Comparison of ENCODE assay signal across 18 cellular contexts in genomic region chr3:50562866-50563265, GRCh38. TPM values are rescaled to one million over a fixed set of nuclear protein-coding genes. Genes with fewer than 3 reads are reported as not detected.
DNase-seq lines count a peak whose midpoint lies in the region; TF ChIP-seq lines count a peak whose summit lies in the region.
"Had no signal": no experiment of that assay in that cellular context is flagged by ENCODE, and none has a peak within 500 bp of the region (broad histone marks: within the 10 kb centered on the region; RNA-seq: fewer than 3 reads in every experiment).

No MANE protein-coding gene starts in this region.

- H3K9ac ChIP-seq in endodermal cell (ENCODE audit: extremely low read depth, low read length, poor library complexity, severe bottlenecking): no peak overlapping the region

- H3K4me3 Mint-ChIP-seq in endodermal cell: no peak overlapping the region
- H3K4me3 Mint-ChIP-seq: naive thymus-derived CD4-positive, alpha-beta T cell; stimulated activated naive B cell treated with anti-CD40 and anti-IgM and Interleukin-4, amounts not matched to agents 10 μg/mL and 1 μg/mL and 100 μg/mL, for 72 hours had no signal

- no peaks in the 10 kb centered on the region for H3K9me3 Mint-ChIP-seq in endodermal cell
- H3K9me3 Mint-ChIP-seq: activated T-helper 2 cell treated with anti-CD3 and anti-CD28 coated beads, Interferon-gamma antibody, Interleukin-2, Interleukin-4, amounts not matched to agents 10 μg/mL and 5 μg/mL and 100 μg/mL, durations not matched to agents 14 hours and 24 hours and 36 hours; naive thymus-derived CD4-positive, alpha-beta T cell; stimulated activated naive B cell treated with anti-CD40 and anti-IgM and Interleukin-4, amounts not matched to agents 10 μg/mL and 1 μg/mL and 100 μg/mL, for 72 hours had no signal

- DNase-seq in GM04503 (ENCODE audit: low read depth) (peak; percentile 57), MV-4-11 (lab: John Stamatoyannopoulos, UW) (peak; percentile 34), cardiac fibroblast (ENCODE audit: low read depth in 2 of 2) (peak; percentile 17 to 54), myocyte (ENCODE audit: low read depth) (peak; percentile 31), NOMO-1 (lab: John Stamatoyannopoulos, UW; ENCODE audit: unreplicated experiment in 2 of 2) (no peak), SHP77 treated with DMSO at 0.1 percent for 48 hours (lab: John Stamatoyannopoulos, UW) (no peak), endodermal cell (no peak), ACHN (no peak)
- DNase-seq: body of pancreas; KG1; lower lobe of right lung; naive thymus-derived CD4-positive, alpha-beta T cell; OCI-M1; spleen; stimulated activated naive B cell treated with anti-CD40 and anti-IgM and Interleukin-4, amounts not matched to agents 10 μg/mL and 1 μg/mL and 100 μg/mL, for 72 hours; trophoblast cell had no signal

- H3K36me3 ChIP-seq in endodermal cell (ENCODE audit: control insufficient read depth, insufficient read depth, low read length): no peaks in the 10 kb centered on the region
- H3K36me3 ChIP-seq: lower lobe of right lung, spleen had no signal

- TF ChIP-seq CTCF in cardiac fibroblast (IDR thresholded peaks at IDR 0.05; ENCODE audit: low read depth, low read length): no peak
- TF ChIP-seq CTCF in endodermal cell (conservative IDR thresholded peaks at IDR 0.05): no peak

- peaks cover 10% of the 10 kb centered on the region for H3K27me3 ChIP-seq in endodermal cell (ENCODE audit: control insufficient read depth, insufficient read depth, low read length, poor library complexity, severe bottlenecking)
- H3K27me3 ChIP-seq: body of pancreas, spleen had no signal

- H3K4me1 ChIP-seq in endodermal cell (ENCODE audit: control insufficient read depth, insufficient read depth, low read length): peaks cover 5% of the 10 kb centered on the region

- H3K27ac Mint-ChIP-seq in endodermal cell: no peak overlapping the region
- H3K27ac Mint-ChIP-seq: activated T-helper 2 cell treated with anti-CD3 and anti-CD28 coated beads, Interferon-gamma antibody, Interleukin-2, Interleukin-4, amounts not matched to agents 10 μg/mL and 5 μg/mL and 100 μg/mL, durations not matched to agents 14 hours and 24 hours and 36 hours had no signal

- WGBS in endodermal cell (ENCODE audit: insufficient coverage in 1 of 2, insufficient read length in 1 of 2), 2 experiments: 63 to 83% methylated on average over 1 to 2 of the region's 2 CpGs

- H3K27me3 Mint-ChIP-seq in endodermal cell (ENCODE audit: insufficient read depth): peaks cover 12% of the 10 kb centered on the region
- H3K27me3 Mint-ChIP-seq: naive thymus-derived CD4-positive, alpha-beta T cell; stimulated activated naive B cell treated with anti-CD40 and anti-IgM and Interleukin-4, amounts not matched to agents 10 μg/mL and 1 μg/mL and 100 μg/mL, for 72 hours had no signal

- H3K9me3 ChIP-seq in endodermal cell (ENCODE audit: control insufficient read depth, low read length): no peaks in the 10 kb centered on the region
- H3K9me3 ChIP-seq: body of pancreas, lower lobe of right lung, spleen had no signal

- in situ Hi-C loops in ACHN (cut with HindIII; ENCODE audit: low pct_ligation_motif_present, low pct_unique_long_range_greater_than_20kb, low sequenced_read_pairs): no loop called here

- H3K27ac ChIP-seq in endodermal cell (ENCODE audit: low read depth, low read length): no peak overlapping the region
- H3K27ac ChIP-seq: body of pancreas, lower lobe of right lung, spleen, VCaP had no signal

- H3K4me1 Mint-ChIP-seq in endodermal cell: peaks cover 2% of the 10 kb centered on the region

- H3K4me3 ChIP-seq in cardiac fibroblast (replicated peaks in 1 of 2; ENCODE audit: low read depth in 2 of 2, low read length in 2 of 2): no peak overlapping the region
- H3K4me3 ChIP-seq in endodermal cell (ENCODE audit: low read length): no peak overlapping the region
- H3K4me3 ChIP-seq: body of pancreas, lower lobe of right lung, spleen had no signal

- no peaks in the 10 kb centered on the region for H3K36me3 Mint-ChIP-seq in endodermal cell (ENCODE audit: low read depth)

RNA-seq across cellular contexts. Expression of gene C3orf18, which starts 4.7 kb away (rescaled TPM):
- total RNA-seq in myocyte (14.0 and 18.6 TPM in 2 replicates), endodermal cell (10 to 100 TPM; 14.4 to 16.9 TPM)
- polyA plus RNA-seq in myocyte (2012): 19.0 TPM
- polyA plus RNA-seq in endodermal cell (2013, experiment 1 of 2): 15.6 TPM
- polyA plus RNA-seq in endodermal cell (2013, experiment 2 of 2): 15.4 TPM

RNA-seq across cellular contexts. Expression of gene HEMK1, which starts 6.5 kb away (rescaled TPM):
- total RNA-seq in myocyte (6.2 and 9.7 TPM in 2 replicates), endodermal cell (10 to 100 TPM; 24.1 to 25.8 TPM)
- 14.3 TPM for polyA plus RNA-seq in myocyte (2012)
- 21.2 TPM for polyA plus RNA-seq in endodermal cell (2013, experiment 1 of 2)
- 19.8 TPM for polyA plus RNA-seq in endodermal cell (2013, experiment 2 of 2)

RNA-seq across cellular contexts. Expression of gene CISH, which starts 48.7 kb away (rescaled TPM):
- total RNA-seq in myocyte (0.10 and 0.35 TPM in 2 replicates), endodermal cell (1 to 10 TPM; 1.2 to 2.0 TPM)
- polyA plus RNA-seq in myocyte (2012): 0.43 TPM
- polyA plus RNA-seq in endodermal cell (2013, experiment 1 of 2): 3.6 TPM
- 3.7 TPM for polyA plus RNA-seq in endodermal cell (2013, experiment 2 of 2)

RNA-seq across cellular contexts. Expression of gene MAPKAPK3, which starts 54.1 kb away (rescaled TPM):
- total RNA-seq in myocyte (91.0 and 92.3 TPM in 2 replicates), endodermal cell (10 to 100 TPM; 37.2 to 39.7 TPM)
- 31.8 TPM for polyA plus RNA-seq in myocyte (2012)
- polyA plus RNA-seq in endodermal cell (2013, experiment 1 of 2): 29.9 TPM
- 26.1 TPM for polyA plus RNA-seq in endodermal cell (2013, experiment 2 of 2)

RNA-seq across cellular contexts. Expression of gene CACNA2D2, which starts 59.4 kb away (rescaled TPM):
- total RNA-seq in myocyte (not detected in 2 replicates), endodermal cell (10 to 100 TPM; 17.6 to 20.7 TPM)
- 0.37 TPM for polyA plus RNA-seq in myocyte (2012)
- 16.2 TPM for polyA plus RNA-seq in endodermal cell (2013, experiment 1 of 2)
- 12.9 TPM for polyA plus RNA-seq in endodermal cell (2013, experiment 2 of 2)

Comparison
In these comparisons a context has a peak if more than half of its experiments do, and no peak if none do; other contexts are left out.
1. DNase-seq: peak in GM04503 (single experiment), MV-4-11 (single experiment), cardiac fibroblast (2 of 2) and myocyte (single experiment); none in NOMO-1 (0 of 2), SHP77 treated with DMSO at 0.1 percent for 48 hours (single experiment), endodermal cell (single experiment) and ACHN (single experiment).